In genomic region chr7:5225616-5226290, GRCh38 we compare ENCODE assay signal across 14 cellular contexts. TPM values are rescaled to one million over a fixed set of nuclear protein-coding genes. Genes with fewer than 3 reads are reported as not detected.
A peak's percentile ranks its signal among the peaks of the same experiment; 100 is the strongest.
DNase-seq lines count a peak whose midpoint lies in the region; ATAC-seq and TF ChIP-seq lines count a peak whose summit lies in the region.
"Had no signal": no experiment of that assay in that cellular context is flagged by ENCODE, and none has a peak within 500 bp of the region (broad histone marks: within the 10 kb centered on the region; RNA-seq: fewer than 3 reads in every experiment).

No MANE protein-coding gene starts in this region.

- H3K27ac ChIP-seq in right cardiac atrium (ENCODE audit: low read length) (no peak overlapping the region), left ventricle myocardium inferior (replicated peaks) (no peak overlapping the region), mesenchymal stem cell (ENCODE audit: low read length, poor library complexity, severe bottlenecking) (no peak overlapping the region), spleen (no peak overlapping the region)
- H3K27ac ChIP-seq: BLaER1 treated with 17β-estradiol and CSF1 and Interleukin-3, amounts not matched to agents 10 nM and 100 nM; GM23248 had no signal

- no peaks in the 10 kb centered on the region for H3K9me3 ChIP-seq in right cardiac atrium (ENCODE audit: control insufficient read depth, low read length)
- no peaks in the 10 kb centered on the region for H3K9me3 ChIP-seq in left ventricle myocardium inferior (replicated peaks)
- no peaks in the 10 kb centered on the region for H3K9me3 ChIP-seq in mesenchymal stem cell (ENCODE audit: control insufficient read depth, low read length)
- H3K9me3 ChIP-seq in spleen, result no peaks in the 10 kb centered on the region
- H3K9me3 ChIP-seq: BLaER1 treated with 17β-estradiol and CSF1 and Interleukin-3, amounts not matched to agents 10 nM and 100 nM had no signal

- H2BK15ac ChIP-seq in mesenchymal stem cell (ENCODE audit: low read depth, poor library complexity, severe bottlenecking), result no peak overlapping the region

- H3K18ac ChIP-seq in mesenchymal stem cell (ENCODE audit: low read depth in 1 of 2, low read length in 2 of 2), result no peak overlapping the region

- H2BK12ac ChIP-seq in mesenchymal stem cell (ENCODE audit: low read length in 2 of 2), result no peak overlapping the region

- TF ChIP-seq POLR2A in spleen (IDR thresholded peaks at IDR 0.05), result no peak

- peaks cover 20% of the 10 kb centered on the region for H3K79me1 ChIP-seq in mesenchymal stem cell (replicated peaks; ENCODE audit: low read length, poor library complexity, severe bottlenecking)

- TF ChIP-seq CTCF in left ventricle myocardium inferior (IDR thresholded peaks at IDR 0.05; ENCODE audit: borderline replicate concordance) (no peak), spleen (IDR thresholded peaks at IDR 0.05 in 8 of 11, conservative IDR thresholded peaks at IDR 0.05 in 3 of 11) (no peak)

- no peak overlapping the region for H4K91ac ChIP-seq in mesenchymal stem cell (ENCODE audit: low read length)

- H2BK5ac ChIP-seq in mesenchymal stem cell (ENCODE audit: low read depth, low read length, poor library complexity, severe bottlenecking), result no peak overlapping the region

- H3K14ac ChIP-seq in mesenchymal stem cell (ENCODE audit: low read length in 2 of 2), result no peak overlapping the region

- H3K27me3 ChIP-seq in right cardiac atrium (ENCODE audit: control insufficient read depth, insufficient read depth), result no peaks in the 10 kb centered on the region
- H3K27me3 ChIP-seq in left ventricle myocardium inferior (ENCODE audit: low read depth), result no peaks in the 10 kb centered on the region
- H3K27me3 ChIP-seq in mesenchymal stem cell (ENCODE audit: control insufficient read depth in 1 of 2, insufficient read depth in 1 of 2, low read length in 2 of 2), result no peaks in the 10 kb centered on the region
- H3K27me3 ChIP-seq in spleen (replicated peaks in 1 of 7), result no peaks in the 10 kb centered on the region
- H3K27me3 ChIP-seq: BLaER1 treated with 17β-estradiol and CSF1 and Interleukin-3, amounts not matched to agents 10 nM and 100 nM had no signal

- no peak overlapping the region for H2BK120ac ChIP-seq in mesenchymal stem cell (ENCODE audit: low read depth, low read length)

- H3K4me1 ChIP-seq in right cardiac atrium (ENCODE audit: control insufficient read depth, insufficient read depth, low read length) (no peaks in the 10 kb centered on the region), left ventricle myocardium inferior (peaks cover 3% of the 10 kb centered on the region), mesenchymal stem cell (ENCODE audit: control insufficient read depth, insufficient read depth, low read depth, low read length) (peaks cover 1% of the 10 kb centered on the region), spleen (peaks cover 15 to 27% (median 18%) of the 10 kb centered on the region in 6 donors)

- H3K4me2 ChIP-seq in mesenchymal stem cell (ENCODE audit: low read length, poor library complexity, severe bottlenecking), result no peak overlapping the region
- H3K4me2 ChIP-seq: BLaER1 treated with 17β-estradiol and CSF1 and Interleukin-3, amounts not matched to agents 10 nM and 100 nM had no signal

- WGBS in right cardiac atrium, result 94% methylated on average over 26 of the region's 26 CpGs
- WGBS in mesenchymal stem cell, result 97% methylated on average over 25 of the region's 26 CpGs
- WGBS in spleen, 5 donors, result 94 to 96% (median 95%) methylated on average over 21 to 26 of the region's 26 CpGs

- peak in 2 of 3 donors; percentile 22 to 39 for DNase-seq in right cardiac atrium
- DNase-seq in left ventricle myocardium inferior, result no peak
- no peak for DNase-seq in mesenchymal stem cell
- DNase-seq in spleen, result peak; percentile 57
- no peak for DNase-seq in stimulated activated CD4-positive, alpha-beta T cell treated with anti-CD3 and anti-CD28 coated beads, Interleukin-12 subunit alpha, Interleukin-12 subunit beta, amount 100 ng/mL, for 4 hours
- DNase-seq in hypothalamus (lab: John Stamatoyannopoulos, UW), result no peak
- no peak for DNase-seq in mesenteric fat pad (ENCODE audit: low spot score)
- DNase-seq: ACHN; Calu3; CD4-positive, CD25-positive, alpha-beta regulatory T cell; DMS 273 treated with DMSO at 0.1 percent for 48 hours; GM23248; IMR-90 had no signal

- peaks cover 96% of the 10 kb centered on the region for H3K36me3 ChIP-seq in left ventricle myocardium inferior
- peaks cover 78 to 94% of the 10 kb centered on the region in 2 experiments for H3K36me3 ChIP-seq in mesenchymal stem cell (ENCODE audit: control insufficient read depth in 1 of 2, insufficient read depth in 2 of 2, low read depth in 1 of 2, low read length in 2 of 2)
- H3K36me3 ChIP-seq in spleen, result peaks cover 10 to 100% (median 91%) of the 10 kb centered on the region in 6 donors

- H3K4me3 ChIP-seq in right cardiac atrium (ENCODE audit: low read length), result no peak overlapping the region
- H3K4me3 ChIP-seq in left ventricle myocardium inferior, result no peak overlapping the region
- H3K4me3 ChIP-seq in mesenchymal stem cell (ENCODE audit: insufficient read depth in 1 of 2, low read depth in 1 of 2, low read length in 2 of 2), result no peak overlapping the region
- H3K4me3 ChIP-seq in spleen, result no peak overlapping the region
- H3K4me3 ChIP-seq: BLaER1 treated with 17β-estradiol and CSF1 and Interleukin-3, amounts not matched to agents 10 nM and 100 nM; GM23248 had no signal

- no peak for ATAC-seq in right cardiac atrium

- no peak overlapping the region for H4K8ac ChIP-seq in mesenchymal stem cell (ENCODE audit: low read length)

- no peak overlapping the region for H3K4ac ChIP-seq in mesenchymal stem cell (ENCODE audit: low read depth in 1 of 2, low read length in 2 of 2)

- intact Hi-C loops in right cardiac atrium (cut with DNase I), result no loop called here
- intact Hi-C loops in left ventricle myocardium inferior (cut with micrococcal nuclease), result no loop called here
- intact Hi-C loops in spleen (cut with DNase I; ENCODE audit: low total_unique reads), result no loop called here

- no peak overlapping the region for H3K23ac ChIP-seq in mesenchymal stem cell (ENCODE audit: low read length in 2 of 2)

- H3K9ac ChIP-seq in mesenchymal stem cell (ENCODE audit: low read length), result no peak overlapping the region
- H3K9ac ChIP-seq: BLaER1 treated with 17β-estradiol and CSF1 and Interleukin-3, amounts not matched to agents 10 nM and 100 nM; GM23248 had no signal

- H2AFZ ChIP-seq in mesenchymal stem cell (ENCODE audit: low read depth, low read length), result peak overlapping the region; percentile 7
- H2AFZ ChIP-seq: GM23248 had no signal

- no peak overlapping the region for H2AK5ac ChIP-seq in mesenchymal stem cell (ENCODE audit: low read length, severe bottlenecking)

RNA-seq across cellular contexts. Expression of gene WIPI2, which starts 35.7 kb away (rescaled TPM):
- total RNA-seq in right cardiac atrium (10 to 100 TPM; 50.3 to 61.3 (median 56.2) TPM), left ventricle myocardium inferior (46.2 TPM), spleen (10 to 100 TPM; 56.8 to 65.7 (median 64.0) TPM), mesenteric fat pad (65.9 TPM)
- polyA plus RNA-seq in right cardiac atrium (38.0 TPM), spleen (10 to 100 TPM; 32.6 to 38.2 (median 33.2) TPM)
- 70.7 TPM for polyA plus RNA-seq in mesenchymal stem cell (2013, experiment 1 of 2)
- polyA plus RNA-seq in mesenchymal stem cell (2013, experiment 2 of 2), result 69.6 TPM

RNA-seq across cellular contexts. Expression of gene SLC29A4, which starts 57.0 kb away (rescaled TPM):
- 1 to 10 TPM; 2.9 to 5.5 (median 3.6) TPM for total RNA-seq in right cardiac atrium
- polyA plus RNA-seq in right cardiac atrium, result 11.8 TPM
- 3.7 TPM for total RNA-seq in left ventricle myocardium inferior
- 10.2 TPM for polyA plus RNA-seq in mesenchymal stem cell (2013, experiment 1 of 2)
- polyA plus RNA-seq in mesenchymal stem cell (2013, experiment 2 of 2), result 9.8 TPM
- total RNA-seq in spleen, result 1 to 10 TPM in 6 of 7 donors, under 1 TPM in 1; 0.33 to 2.9 (median 2.4) TPM
- 1 to 10 TPM in 2 of 3 donors, under 1 TPM in 1; 0.67 to 2.2 (median 1.1) TPM for polyA plus RNA-seq in spleen
- total RNA-seq in mesenteric fat pad, result 38.2 TPM

Comparison
In these comparisons a context has a peak if more than half of its experiments do, and no peak if none do; other contexts are left out.
1. DNase-seq: peak in right cardiac atrium (2 of 3) and spleen (single experiment); none in left ventricle myocardium inferior (single experiment), mesenchymal stem cell (single experiment), stimulated activated CD4-positive, alpha-beta T cell treated with anti-CD3 and anti-CD28 coated beads, Interleukin-12 subunit alpha, Interleukin-12 subunit beta, amount 100 ng/mL, for 4 hours (single experiment), hypothalamus (0 of 51) and mesenteric fat pad (single experiment).